Comparison of ENCODE assay signal across 1 cellular context in the genomic region with DNA sequence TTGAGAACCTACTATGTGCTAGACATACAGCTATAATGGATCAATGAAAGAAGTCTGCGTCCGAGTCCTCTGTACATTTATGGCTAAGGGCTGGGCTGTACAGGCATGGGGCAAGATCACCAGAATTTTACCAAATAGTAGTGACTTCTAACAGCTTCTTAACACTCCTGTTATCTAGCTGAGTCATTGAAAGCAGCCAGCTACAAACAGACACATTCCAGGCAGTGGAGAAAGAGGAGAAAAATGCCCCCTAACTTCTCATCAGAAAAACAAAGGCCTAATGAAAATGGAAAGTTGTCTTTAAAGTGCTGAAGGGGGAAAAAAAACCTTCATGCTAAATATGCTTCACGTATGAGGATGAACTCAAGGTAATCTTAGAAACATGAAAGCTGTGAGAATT.
TF ChIP-seq lines count a peak whose summit lies in the region.

No MANE protein-coding gene starts in this region.

TF ChIP-seq in GM23338, 12 proteins besides CTCF, POLR2A, EP300 and RAD21 (continued from another document):
- TF ChIP-seq, protein P1, sequence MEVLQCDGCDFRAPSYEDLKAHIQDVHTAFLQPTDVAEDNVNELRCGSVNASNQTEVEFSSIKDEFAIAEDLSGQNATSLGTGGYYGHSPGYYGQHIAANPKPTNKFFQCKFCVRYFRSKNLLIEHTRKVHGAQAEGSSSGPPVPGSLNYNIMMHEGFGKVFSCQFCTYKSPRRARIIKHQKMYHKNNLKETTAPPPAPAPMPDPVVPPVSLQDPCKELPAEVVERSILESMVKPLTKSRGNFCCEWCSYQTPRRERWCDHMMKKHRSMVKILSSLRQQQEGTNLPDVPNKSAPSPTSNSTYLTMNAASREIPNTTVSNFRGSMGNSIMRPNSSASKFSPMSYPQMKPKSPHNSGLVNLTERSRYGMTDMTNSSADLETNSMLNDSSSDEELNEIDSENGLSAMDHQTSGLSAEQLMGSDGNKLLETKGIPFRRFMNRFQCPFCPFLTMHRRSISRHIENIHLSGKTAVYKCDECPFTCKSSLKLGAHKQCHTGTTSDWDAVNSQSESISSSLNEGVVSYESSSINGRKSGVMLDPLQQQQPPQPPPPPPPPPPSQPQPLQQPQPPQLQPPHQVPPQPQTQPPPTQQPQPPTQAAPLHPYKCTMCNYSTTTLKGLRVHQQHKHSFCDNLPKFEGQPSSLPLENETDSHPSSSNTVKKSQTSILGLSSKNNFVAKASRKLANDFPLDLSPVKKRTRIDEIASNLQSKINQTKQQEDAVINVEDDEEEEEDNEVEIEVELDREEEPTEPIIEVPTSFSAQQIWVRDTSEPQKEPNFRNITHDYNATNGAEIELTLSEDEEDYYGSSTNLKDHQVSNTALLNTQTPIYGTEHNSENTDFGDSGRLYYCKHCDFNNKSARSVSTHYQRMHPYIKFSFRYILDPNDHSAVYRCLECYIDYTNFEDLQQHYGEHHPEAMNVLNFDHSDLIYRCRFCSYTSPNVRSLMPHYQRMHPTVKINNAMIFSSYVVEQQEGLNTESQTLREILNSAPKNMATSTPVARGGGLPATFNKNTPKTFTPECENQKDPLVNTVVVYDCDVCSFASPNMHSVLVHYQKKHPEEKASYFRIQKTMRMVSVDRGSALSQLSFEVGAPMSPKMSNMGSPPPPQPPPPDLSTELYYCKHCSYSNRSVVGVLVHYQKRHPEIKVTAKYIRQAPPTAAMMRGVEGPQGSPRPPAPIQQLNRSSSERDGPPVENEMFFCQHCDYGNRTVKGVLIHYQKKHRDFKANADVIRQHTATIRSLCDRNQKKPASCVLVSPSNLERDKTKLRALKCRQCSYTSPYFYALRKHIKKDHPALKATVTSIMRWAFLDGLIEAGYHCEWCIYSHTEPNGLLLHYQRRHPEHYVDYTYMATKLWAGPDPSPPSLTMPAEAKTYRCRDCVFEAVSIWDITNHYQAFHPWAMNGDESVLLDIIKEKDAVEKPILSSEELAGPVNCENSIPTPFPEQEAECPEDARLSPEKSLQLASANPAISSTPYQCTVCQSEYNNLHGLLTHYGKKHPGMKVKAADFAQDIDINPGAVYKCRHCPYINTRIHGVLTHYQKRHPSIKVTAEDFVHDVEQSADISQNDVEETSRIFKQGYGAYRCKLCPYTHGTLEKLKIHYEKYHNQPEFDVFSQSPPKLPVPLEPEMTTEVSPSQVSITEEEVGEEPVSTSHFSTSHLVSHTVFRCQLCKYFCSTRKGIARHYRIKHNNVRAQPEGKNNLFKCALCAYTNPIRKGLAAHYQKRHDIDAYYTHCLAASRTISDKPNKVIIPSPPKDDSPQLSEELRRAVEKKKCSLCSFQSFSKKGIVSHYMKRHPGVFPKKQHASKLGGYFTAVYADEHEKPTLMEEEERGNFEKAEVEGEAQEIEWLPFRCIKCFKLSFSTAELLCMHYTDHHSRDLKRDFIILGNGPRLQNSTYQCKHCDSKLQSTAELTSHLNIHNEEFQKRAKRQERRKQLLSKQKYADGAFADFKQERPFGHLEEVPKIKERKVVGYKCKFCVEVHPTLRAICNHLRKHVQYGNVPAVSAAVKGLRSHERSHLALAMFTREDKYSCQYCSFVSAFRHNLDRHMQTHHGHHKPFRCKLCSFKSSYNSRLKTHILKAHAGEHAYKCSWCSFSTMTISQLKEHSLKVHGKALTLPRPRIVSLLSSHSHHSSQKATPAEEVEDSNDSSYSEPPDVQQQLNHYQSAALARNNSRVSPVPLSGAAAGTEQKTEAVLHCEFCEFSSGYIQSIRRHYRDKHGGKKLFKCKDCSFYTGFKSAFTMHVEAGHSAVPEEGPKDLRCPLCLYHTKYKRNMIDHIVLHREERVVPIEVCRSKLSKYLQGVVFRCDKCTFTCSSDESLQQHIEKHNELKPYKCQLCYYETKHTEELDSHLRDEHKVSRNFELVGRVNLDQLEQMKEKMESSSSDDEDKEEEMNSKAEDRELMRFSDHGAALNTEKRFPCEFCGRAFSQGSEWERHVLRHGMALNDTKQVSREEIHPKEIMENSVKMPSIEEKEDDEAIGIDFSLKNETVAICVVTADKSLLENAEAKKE (CRISPR knock-in tag; IDR thresholded peaks at IDR 0.05) = no peak
- TF ChIP-seq, protein P2, sequence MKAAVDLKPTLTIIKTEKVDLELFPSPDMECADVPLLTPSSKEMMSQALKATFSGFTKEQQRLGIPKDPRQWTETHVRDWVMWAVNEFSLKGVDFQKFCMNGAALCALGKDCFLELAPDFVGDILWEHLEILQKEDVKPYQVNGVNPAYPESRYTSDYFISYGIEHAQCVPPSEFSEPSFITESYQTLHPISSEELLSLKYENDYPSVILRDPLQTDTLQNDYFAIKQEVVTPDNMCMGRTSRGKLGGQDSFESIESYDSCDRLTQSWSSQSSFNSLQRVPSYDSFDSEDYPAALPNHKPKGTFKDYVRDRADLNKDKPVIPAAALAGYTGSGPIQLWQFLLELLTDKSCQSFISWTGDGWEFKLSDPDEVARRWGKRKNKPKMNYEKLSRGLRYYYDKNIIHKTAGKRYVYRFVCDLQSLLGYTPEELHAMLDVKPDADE (IDR thresholded peaks at IDR 0.05) = no peak
- TF ChIP-seq POLR2AphosphoS5 (IDR thresholded peaks at IDR 0.05; ENCODE audit: low read depth) (no peak), EZH2phosphoT487 (IDR thresholded peaks at IDR 0.05; ENCODE audit: unreplicated experiment) (no peak), EZH2 (IDR thresholded peaks at IDR 0.05; ENCODE audit: low read depth, unreplicated experiment) (no peak), ZNF114 (CRISPR knock-in tag; IDR thresholded peaks at IDR 0.05) (no peak), NANOG (IDR thresholded peaks at IDR 0.05; ENCODE audit: borderline replicate concordance) (no peak), ZNF331 (CRISPR knock-in tag; IDR thresholded peaks at IDR 0.05; ENCODE audit: low read depth) (no peak), STAT1 (IDR thresholded peaks at IDR 0.05; ENCODE audit: unreplicated experiment) (no peak)
- TF ChIP-seq, protein P3, sequence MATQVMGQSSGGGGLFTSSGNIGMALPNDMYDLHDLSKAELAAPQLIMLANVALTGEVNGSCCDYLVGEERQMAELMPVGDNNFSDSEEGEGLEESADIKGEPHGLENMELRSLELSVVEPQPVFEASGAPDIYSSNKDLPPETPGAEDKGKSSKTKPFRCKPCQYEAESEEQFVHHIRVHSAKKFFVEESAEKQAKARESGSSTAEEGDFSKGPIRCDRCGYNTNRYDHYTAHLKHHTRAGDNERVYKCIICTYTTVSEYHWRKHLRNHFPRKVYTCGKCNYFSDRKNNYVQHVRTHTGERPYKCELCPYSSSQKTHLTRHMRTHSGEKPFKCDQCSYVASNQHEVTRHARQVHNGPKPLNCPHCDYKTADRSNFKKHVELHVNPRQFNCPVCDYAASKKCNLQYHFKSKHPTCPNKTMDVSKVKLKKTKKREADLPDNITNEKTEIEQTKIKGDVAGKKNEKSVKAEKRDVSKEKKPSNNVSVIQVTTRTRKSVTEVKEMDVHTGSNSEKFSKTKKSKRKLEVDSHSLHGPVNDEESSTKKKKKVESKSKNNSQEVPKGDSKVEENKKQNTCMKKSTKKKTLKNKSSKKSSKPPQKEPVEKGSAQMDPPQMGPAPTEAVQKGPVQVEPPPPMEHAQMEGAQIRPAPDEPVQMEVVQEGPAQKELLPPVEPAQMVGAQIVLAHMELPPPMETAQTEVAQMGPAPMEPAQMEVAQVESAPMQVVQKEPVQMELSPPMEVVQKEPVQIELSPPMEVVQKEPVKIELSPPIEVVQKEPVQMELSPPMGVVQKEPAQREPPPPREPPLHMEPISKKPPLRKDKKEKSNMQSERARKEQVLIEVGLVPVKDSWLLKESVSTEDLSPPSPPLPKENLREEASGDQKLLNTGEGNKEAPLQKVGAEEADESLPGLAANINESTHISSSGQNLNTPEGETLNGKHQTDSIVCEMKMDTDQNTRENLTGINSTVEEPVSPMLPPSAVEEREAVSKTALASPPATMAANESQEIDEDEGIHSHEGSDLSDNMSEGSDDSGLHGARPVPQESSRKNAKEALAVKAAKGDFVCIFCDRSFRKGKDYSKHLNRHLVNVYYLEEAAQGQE (IDR thresholded peaks at IDR 0.05; ENCODE audit: unreplicated experiment) = no peak
TF ChIP-seq in GM23338: peak in this region for 0.
